Comparison of ENCODE assay signal across 8 cellular contexts in the genomic region with DNA sequence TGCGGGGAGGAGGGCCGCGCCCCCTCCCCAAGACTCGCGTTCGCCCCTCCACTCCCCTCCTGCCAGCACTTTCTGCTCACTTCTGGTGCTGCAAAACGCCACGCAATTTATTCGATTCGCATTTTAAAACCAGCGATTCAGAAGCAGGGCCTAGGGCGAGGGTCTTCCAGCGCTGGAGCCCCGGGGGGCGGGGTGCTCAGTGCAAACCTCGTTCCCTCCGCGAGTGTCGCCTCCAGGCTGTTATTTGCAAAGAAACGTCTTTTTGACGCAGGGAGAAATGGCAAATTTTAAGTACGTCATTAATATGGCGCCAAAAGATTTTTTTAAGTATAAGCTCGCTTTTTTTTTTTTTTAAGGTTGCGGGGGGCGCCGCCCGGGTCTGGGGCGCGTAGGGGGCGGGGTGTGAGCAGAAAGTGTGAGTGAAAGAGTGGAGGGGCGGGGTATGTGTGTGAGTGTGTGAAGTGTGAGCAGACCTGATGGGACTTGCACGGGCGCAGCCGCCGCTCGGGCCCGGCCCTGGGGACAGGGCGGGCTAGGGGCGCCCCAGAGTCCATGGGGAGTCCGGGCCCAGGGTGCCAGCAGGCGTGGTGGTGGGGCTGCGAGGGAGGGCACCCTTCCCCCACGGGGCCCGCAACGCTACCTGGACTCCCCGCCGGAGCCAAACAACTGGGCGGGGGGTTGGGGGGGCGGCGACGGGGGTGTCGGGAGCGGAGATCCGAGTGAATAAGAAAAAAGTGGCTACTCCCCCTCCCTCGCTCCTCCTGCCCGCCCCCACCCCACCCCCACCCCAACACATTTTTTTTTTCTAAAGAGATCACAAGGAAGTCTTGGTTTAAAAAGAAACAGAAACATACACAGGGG. TPM values are rescaled to one million over a fixed set of nuclear protein-coding genes. Genes with fewer than 3 reads are reported as not detected.
DNase-seq lines count a peak whose midpoint lies in the region; ATAC-seq and TF ChIP-seq lines count a peak whose summit lies in the region.

Gene JADE2 (plus strand): TSS at position 845 of the 861 bp plus-strand sequence. CDS start 10,188 bp downstream, outside the sequence.

- TF ChIP-seq CTCF in WERI-Rb-1 (IDR thresholded peaks at IDR 0.05; ENCODE audit: low read depth, low read length) (no peak; the same call in 1 of the 2 replicates), MCF 10A (IDR thresholded peaks at IDR 0.05; ENCODE audit: unreplicated experiment) (no peak)

- POLR2A ChIA-PET in MCF 10A (lab: Yijun Ruan, JAX), result interaction anchor here (0.6 to 8.3 kb wide), 22 partner anchors 18 to 379 kb away, joined by 3 to 300 read pairs (median 4); partner anchors contain the start of genes CDKL3, CDKN2AIPNL, PPP2CA and SEC24A

- CTCF ChIA-PET in MCF 10A (lab: Yijun Ruan, JAX), result interaction anchor here (0.6 to 5.2 kb wide), 13 partner anchors 8 to 1411 kb away, joined by 3 to 42 read pairs (median 4); no protein-coding TSS in a partner anchor

- H3K9me3 ChIP-seq in WERI-Rb-1 (ENCODE audit: severe bottlenecking) (no peaks in the 10 kb centered on the region), iPS-18c (ENCODE audit: control insufficient read depth, insufficient read depth, low read length) (no peaks in the 10 kb centered on the region), skeletal muscle tissue (ENCODE audit: control insufficient read depth in 3 of 3, low read length in 3 of 3) (no peaks in the 10 kb centered on the region)

- ATAC-seq in GM21737 (IDR thresholded peaks at IDR 0.05; ENCODE audit: unreplicated experiment), result peak; percentile 35
- ATAC-seq in GM18861 (IDR thresholded peaks at IDR 0.05; ENCODE audit: unreplicated experiment), result no peak

- peak; percentile 85 for DNase-seq in DMS53 (lab: John Stamatoyannopoulos, UW)
- DNase-seq in MV-4-11 (lab: John Stamatoyannopoulos, UW), result peak; percentile 64
- peak; percentile 64 for DNase-seq in WERI-Rb-1
- peak; percentile 90 for DNase-seq in MCF 10A (ENCODE audit: unreplicated experiment)

- H3K4me3 Mint-ChIP-seq in MCF 10A (ENCODE audit: unreplicated experiment), result peak within 1 kb of the TSS; percentile 91

- H3K27me3 ChIP-seq in WERI-Rb-1 (ENCODE audit: insufficient read depth, low read depth, severe bottlenecking) (no peaks in the 10 kb centered on the region), skeletal muscle tissue (ENCODE audit: control insufficient read depth in 3 of 3, insufficient read depth in 3 of 3, low read length in 3 of 3) (no peaks in the 10 kb centered on the region)

- no peaks in the 10 kb centered on the region for H3K9me3 Mint-ChIP-seq in MCF 10A (ENCODE audit: unreplicated experiment)

- H3K4me1 Mint-ChIP-seq in MCF 10A (ENCODE audit: insufficient read depth, unreplicated experiment), result peaks cover 31% of the 10 kb centered on the region

- no peaks in the 10 kb centered on the region for H3K27me3 Mint-ChIP-seq in MCF 10A (ENCODE audit: insufficient read depth, unreplicated experiment)

- intact Hi-C loops in MCF 10A (cut with micrococcal nuclease), result loop anchor here (1.0 to 5.0 kb wide), 4 partner anchors 13 to 212 kb away; partner anchors contain the start of gene CAMLG

- peaks cover 25 to 38% (median 36%) of the 10 kb centered on the region in 3 donors for H3K4me1 ChIP-seq in skeletal muscle tissue (ENCODE audit: control insufficient read depth in 3 of 3, insufficient read depth in 3 of 3, low read length in 3 of 3)

- H3K27ac Mint-ChIP-seq in MCF 10A (ENCODE audit: low read depth, unreplicated experiment), result peak within 1 kb of the TSS; percentile 88

- peak within 1 kb of the TSS; percentile 56 for H3K4me3 ChIP-seq in WERI-Rb-1 (ENCODE audit: low read depth, low read length)
- H3K4me3 ChIP-seq in iPS-18c (ENCODE audit: insufficient read depth, low read depth, low read length), result peak within 1 kb of the TSS; percentile 85
- peak within 1 kb of the TSS; percentile 88 to 89 (median 89) for H3K4me3 ChIP-seq in skeletal muscle tissue (ENCODE audit: low read length in 3 of 3)

- no peaks in the 10 kb centered on the region for H3K36me3 ChIP-seq in WERI-Rb-1
- H3K36me3 ChIP-seq in skeletal muscle tissue (ENCODE audit: control insufficient read depth in 3 of 3, insufficient read depth in 3 of 3, low read length in 3 of 3), result no peaks in the 10 kb centered on the region

- peak within 1 kb of the TSS; percentile 98 to 99 (median 99) for H3K9ac ChIP-seq in skeletal muscle tissue (ENCODE audit: low read depth in 1 of 3, low read length in 3 of 3)

- H3K27ac ChIP-seq in WERI-Rb-1, result peak within 1 kb of the TSS; percentile 95
- peak within 1 kb of the TSS; percentile 97 for H3K27ac ChIP-seq in skeletal muscle tissue (ENCODE audit: low read depth, low read length)

- H3K36me3 Mint-ChIP-seq in MCF 10A (ENCODE audit: insufficient read depth, unreplicated experiment), result peaks cover 11% of the 10 kb centered on the region

- TSS peak; percentile 47 for BruUV-seq in MCF 10A (replicated peaks; lab: Mats Ljungman, UMichigan)

RNA-seq across cellular contexts. Expression of gene JADE2, which starts in this region (rescaled TPM):
- 104 and 138 TPM in 2 replicates for total RNA-seq in MCF 10A (2022)
- 1.6 TPM for total RNA-seq in skeletal muscle tissue

Comparison
In these comparisons a context has a peak if more than half of its experiments do, and no peak if none do; other contexts are left out.
1. RNA of gene JADE2 (total RNA-seq): 104 to 138 TPM in MCF 10A; 1.6 TPM in skeletal muscle tissue (single experiment); every median in the first group is over 10 times any median in the second.
2. Peak in every context shown above with its lines, with median percentiles within 50 percentile points of each other: DNase-seq and H3K4me3 ChIP-seq.